ENCODE assay signal across 1 cellular context in genomic region chr1:32291145-32291707, GRCh38.
A peak's percentile ranks its signal among the peaks of the same experiment; 100 is the strongest.
TF ChIP-seq lines count a peak whose summit lies in the region.

No MANE protein-coding gene starts in this region.

TF ChIP-seq in HEK293, 187 proteins besides CTCF, POLR2A, EP300 and RAD21 (continued from another document):
- TF ChIP-seq PRDM4 (tag by site-specific recombination; IDR thresholded peaks at IDR 0.05) (0 out of 2 replicates have a peak, but pooled peaks have one; percentile 62), SCRT1 (tag by site-specific recombination; IDR thresholded peaks at IDR 0.05; ENCODE audit: borderline replicate concordance) (no peak), ZNF184 (tag by site-specific recombination; IDR thresholded peaks at IDR 0.05) (no peak), ZNF24 (tag by site-specific recombination; IDR thresholded peaks at IDR 0.05) (0 out of 2 replicates have a peak, but pooled peaks have one; percentile 22), ZBTB10 (tag by site-specific recombination; IDR thresholded peaks at IDR 0.05) (no peak), ZBTB6 (tag by site-specific recombination; IDR thresholded peaks at IDR 0.05) (no peak), ZNF580 (tag by site-specific recombination; IDR thresholded peaks at IDR 0.05) (no peak), ZNF23 (tag by site-specific recombination; IDR thresholded peaks at IDR 0.05; ENCODE audit: borderline replicate concordance) (no peak)
